23 cellular contexts compared by ENCODE assay signal in genomic region chr6:112557961-112558360, GRCh38.
A peak's percentile ranks its signal among the peaks of the same experiment; 100 is the strongest.
DNase-seq lines count a peak whose midpoint lies in the region; ATAC-seq, FAIRE-seq and TF ChIP-seq lines count a peak whose summit lies in the region.
"Had no signal": no experiment of that assay in that cellular context is flagged by ENCODE, and none has a peak within 500 bp of the region (broad histone marks: within the 10 kb centered on the region; RNA-seq: fewer than 3 reads in every experiment).

No MANE protein-coding gene starts in this region.

- peaks cover 1% of the 10 kb centered on the region; the same call in 1 of the 2 replicates for H3K4me1 ChIP-seq in IMR-90 (ENCODE audit: control insufficient read depth, insufficient read depth, low read length)
- no peaks in the 10 kb centered on the region for H3K4me1 ChIP-seq in H1 (replicated peaks in 1 of 4; ENCODE audit: control insufficient read depth in 3 of 4, insufficient read depth in 4 of 4, low read length in 3 of 4)
- H3K4me1 ChIP-seq in trophoblast cell (ENCODE audit: control insufficient read depth in 1 of 2, insufficient read depth in 2 of 2, low read length in 2 of 2) = no peaks in the 10 kb centered on the region
- H3K4me1 ChIP-seq: A549; BLaER1 treated with 17β-estradiol and CSF1 and Interleukin-3, amounts not matched to agents 10 nM and 100 nM had no signal

- H2BK120ac ChIP-seq in IMR-90 (ENCODE audit: low read depth, low read length) = no peak overlapping the region
- no peak overlapping the region for H2BK120ac ChIP-seq in H1 (replicated peaks; ENCODE audit: low read depth, low read length)
- H2BK120ac ChIP-seq in trophoblast cell (ENCODE audit: insufficient read depth, low read length, poor library complexity) = no peak overlapping the region

- H2BK12ac ChIP-seq in H1 (ENCODE audit: low read depth, low read length) (no peak overlapping the region), trophoblast cell (ENCODE audit: low read length) (no peak overlapping the region)

- H3K9ac ChIP-seq in IMR-90 (ENCODE audit: low read depth, low read length) = no peak overlapping the region
- H3K9ac ChIP-seq in H1 (replicated peaks in 1 of 4; ENCODE audit: extremely low read depth in 1 of 4, low read depth in 3 of 4, low read length in 3 of 4) = no peak overlapping the region
- no peak overlapping the region for H3K9ac ChIP-seq in trophoblast cell (ENCODE audit: low read length)
- H3K9ac ChIP-seq: BLaER1 treated with 17β-estradiol and CSF1 and Interleukin-3, amounts not matched to agents 10 nM and 100 nM had no signal

- no peak for FAIRE-seq in H1 (lab: Jason Lieb, UNC)
- FAIRE-seq: A549, D721Med, GM12878, GM12892, GM18507 had no signal

- no peaks in the 10 kb centered on the region for H3K79me1 ChIP-seq in IMR-90 (ENCODE audit: low read depth in 1 of 2, low read length in 2 of 2)
- H3K79me1 ChIP-seq in H1 (ENCODE audit: low read depth, low read length) = no peaks in the 10 kb centered on the region
- H3K79me1 ChIP-seq in trophoblast cell (ENCODE audit: low read length) = no peaks in the 10 kb centered on the region

- no peak overlapping the region for H3K4me2 ChIP-seq in IMR-90 (ENCODE audit: low read depth, low read length)
- no peak overlapping the region for H3K4me2 ChIP-seq in H1 (ENCODE audit: insufficient read depth in 1 of 2, low read depth in 2 of 2, low read length in 2 of 2)
- no peak overlapping the region for H3K4me2 ChIP-seq in trophoblast cell (ENCODE audit: low read length)
- H3K4me2 ChIP-seq: A549; BLaER1 treated with 17β-estradiol and CSF1 and Interleukin-3, amounts not matched to agents 10 nM and 100 nM had no signal

- POLR2A ChIA-PET in IMR-90 (lab: Charles Lee; ENCODE audit: unreplicated experiment) = no interaction called here
- POLR2A ChIA-PET in H1 (lab: Charles Lee; ENCODE audit: partially characterized antibody) = no interaction called here

- H3K27me3 ChIP-seq in IMR-90 (ENCODE audit: control insufficient read depth, insufficient read depth, low read length) = no peaks in the 10 kb centered on the region
- no peaks in the 10 kb centered on the region for H3K27me3 ChIP-seq in H1 (replicated peaks in 1 of 4; ENCODE audit: control insufficient read depth in 3 of 4, extremely low read depth in 1 of 4, insufficient read depth in 3 of 4, low read length in 3 of 4)
- H3K27me3 ChIP-seq in trophoblast cell (ENCODE audit: insufficient read depth, low read length) = no peaks in the 10 kb centered on the region
- H3K27me3 ChIP-seq: BLaER1 treated with 17β-estradiol and CSF1 and Interleukin-3, amounts not matched to agents 10 nM and 100 nM had no signal

- H3K23ac ChIP-seq in IMR-90 (ENCODE audit: low read depth, low read length) (no peak overlapping the region), H1 (ENCODE audit: insufficient read length) (no peak overlapping the region), trophoblast cell (ENCODE audit: low read length) (no peak overlapping the region)

- H2BK5ac ChIP-seq in IMR-90 (ENCODE audit: low read depth, low read length, poor library complexity, severe bottlenecking) (no peak overlapping the region), H1 (ENCODE audit: low read depth, low read length) (no peak overlapping the region), trophoblast cell (ENCODE audit: low read depth, low read length, poor library complexity) (no peak overlapping the region)

- no peak overlapping the region for H2AK9ac ChIP-seq in IMR-90 (replicated peaks; ENCODE audit: low read depth, low read length, poor library complexity)

- no peak overlapping the region for H3K27ac ChIP-seq in IMR-90 (ENCODE audit: insufficient read depth, low read length)
- no peak overlapping the region for H3K27ac ChIP-seq in H1 (ENCODE audit: low read depth, low read length)
- no peak overlapping the region for H3K27ac ChIP-seq in trophoblast cell (ENCODE audit: low read depth, low read length)
- H3K27ac ChIP-seq: 22Rv1; A549; BLaER1 treated with 17β-estradiol and CSF1 and Interleukin-3, amounts not matched to agents 10 nM and 100 nM; C4-2B had no signal

- no peak for DNase-seq in IMR-90
- no peak for DNase-seq in H1 (ENCODE audit: low read depth in 1 of 2, low spot score in 2 of 2)
- DNase-seq in trophoblast cell = peak; percentile 68 to 95
- DNase-seq in NCI-H526 treated with DMSO at 0.1 percent for 48 hours (lab: John Stamatoyannopoulos, UW) = no peak
- DNase-seq in NCI-H1930 (lab: John Stamatoyannopoulos, UW) = no peak
- DNase-seq: AML-193; Caco-2; Calu3; CD4-positive, alpha-beta T cell; CD8-positive, alpha-beta T cell; DMS53; DMS79; DND-41; EL; GDM1 had no signal

- no peaks in the 10 kb centered on the region for H4K20me1 ChIP-seq in IMR-90 (ENCODE audit: insufficient read depth, low read length)
- H4K20me1 ChIP-seq in H1 (replicated peaks in 1 of 2; ENCODE audit: control insufficient read depth in 1 of 2, insufficient read depth in 2 of 2, low read length in 2 of 2) = no peaks in the 10 kb centered on the region
- H4K20me1 ChIP-seq: BLaER1 treated with 17β-estradiol and CSF1 and Interleukin-3, amounts not matched to agents 10 nM and 100 nM had no signal

- H3K4ac ChIP-seq in IMR-90 (ENCODE audit: low read depth, low read length) (no peak overlapping the region), H1 (replicated peaks; ENCODE audit: insufficient read length, low read depth, low read length) (no peak overlapping the region), trophoblast cell (ENCODE audit: low read depth, low read length) (no peak overlapping the region)

- CTCF ChIA-PET in IMR-90 (lab: Yijun Ruan, JAX) = no interaction called here
- CTCF ChIA-PET in H1 (lab: Charles Lee; ENCODE audit: partially characterized antibody) = interaction anchor here (1.0 to 1.3 kb wide), 2 partner anchors 20 to 21 kb away, joined by 4 read pairs; no protein-coding TSS in a partner anchor

- no peak overlapping the region for H3K18ac ChIP-seq in IMR-90 (ENCODE audit: low read depth, low read length)
- H3K18ac ChIP-seq in H1 (ENCODE audit: extremely low read depth, low read length) = no peak overlapping the region
- no peak overlapping the region for H3K18ac ChIP-seq in trophoblast cell (ENCODE audit: low read length)

- in situ Hi-C loops in IMR-90 (cut with MboI; ENCODE audit: low sequenced_read_pairs) = no loop called here

- H2AFZ ChIP-seq in IMR-90 (replicated peaks; ENCODE audit: low read length, poor library complexity) (peak overlapping the region; percentile 8), H1 (ENCODE audit: low read length) (peak overlapping the region; percentile 78; the same call in 1 of the 2 replicates), trophoblast cell (ENCODE audit: insufficient read depth, low read length, poor library complexity) (no peak overlapping the region)

- H4K91ac ChIP-seq in IMR-90 (ENCODE audit: insufficient read depth, low read depth, low read length) = no peak overlapping the region
- H4K91ac ChIP-seq in H1 (replicated peaks; ENCODE audit: insufficient read length, low read length) = no peak overlapping the region
- H4K91ac ChIP-seq in trophoblast cell (ENCODE audit: low read depth, low read length) = no peak overlapping the region

- intact Hi-C loops in IMR-90 (cut with micrococcal nuclease) = no loop called here

- no peak overlapping the region for H2BK15ac ChIP-seq in IMR-90 (ENCODE audit: low read depth, low read length)
- no peak overlapping the region for H2BK15ac ChIP-seq in H1 (ENCODE audit: low read length)

- H4K12ac ChIP-seq in trophoblast cell (ENCODE audit: low read depth, low read length) = no peak overlapping the region

- no peak for TF ChIP-seq EP300 in H1 (IDR thresholded peaks at IDR 0.05; ENCODE audit: borderline replicate concordance in 1 of 2, low read depth in 2 of 2, low read length in 2 of 2)

- H3K9me3 ChIP-seq in IMR-90 (ENCODE audit: control insufficient read depth, insufficient read depth, low read length) (0 out of 2 replicates have a peak, but pooled peaks cover 2% of the 10 kb centered on the region), H1 (ENCODE audit: insufficient read depth in 2 of 2, low read depth in 1 of 2, low read length in 1 of 2) (no peaks in the 10 kb centered on the region), trophoblast cell (ENCODE audit: insufficient read depth, low read depth, low read length) (no peaks in the 10 kb centered on the region)
- H3K9me3 ChIP-seq: A549; BLaER1 treated with 17β-estradiol and CSF1 and Interleukin-3, amounts not matched to agents 10 nM and 100 nM; Caco-2 had no signal

- H3K79me2 ChIP-seq in H1 (ENCODE audit: control insufficient read depth in 1 of 2, insufficient read depth in 2 of 2, low read length in 2 of 2) (no peaks in the 10 kb centered on the region), trophoblast cell (ENCODE audit: control insufficient read depth, insufficient read depth, low read length, poor library complexity) (no peaks in the 10 kb centered on the region)

- no peak for ATAC-seq in IMR-90 (ENCODE audit: low read depth)
- ATAC-seq: A549; CD8-positive, alpha-beta T cell; GM12878 had no signal

- H3K4me3 ChIP-seq in IMR-90 (ENCODE audit: insufficient read depth, low read depth, low read length) (no peak overlapping the region), H1 (ENCODE audit: extremely low read depth in 1 of 4, insufficient read depth in 2 of 4, low read depth in 3 of 4, low read length in 4 of 4) (no peak overlapping the region), trophoblast cell (ENCODE audit: low read depth, low read length) (no peak overlapping the region)
- H3K4me3 ChIP-seq: A549; BLaER1 treated with 17β-estradiol and CSF1 and Interleukin-3, amounts not matched to agents 10 nM and 100 nM; GM12878 had no signal

- H4K8ac ChIP-seq in IMR-90 (ENCODE audit: low read depth in 2 of 2, low read length in 2 of 2) = no peak overlapping the region
- no peak overlapping the region for H4K8ac ChIP-seq in H1 (ENCODE audit: extremely low read depth, insufficient read depth, low read length)
- no peak overlapping the region for H4K8ac ChIP-seq in trophoblast cell (ENCODE audit: low read depth, low read length)

- H3K56ac ChIP-seq in IMR-90 (ENCODE audit: extremely low read depth, insufficient read depth, low read length) (no peak overlapping the region), H1 (replicated peaks; ENCODE audit: insufficient read length, low read depth, low read length) (no peak overlapping the region)

- H3K36me3 ChIP-seq in IMR-90 (ENCODE audit: control insufficient read depth, insufficient read depth, low read length) = no peaks in the 10 kb centered on the region
- H3K36me3 ChIP-seq in H1 (ENCODE audit: control insufficient read depth in 2 of 4, insufficient read depth in 4 of 4, low read length in 3 of 4) = no peaks in the 10 kb centered on the region
- H3K36me3 ChIP-seq in trophoblast cell (ENCODE audit: control insufficient read depth in 1 of 2, insufficient read depth in 2 of 2, low read length in 2 of 2) = no peaks in the 10 kb centered on the region
- H3K36me3 ChIP-seq: BLaER1 treated with 17β-estradiol and CSF1 and Interleukin-3, amounts not matched to agents 10 nM and 100 nM had no signal

- dilution Hi-C loops in IMR-90 (cut with HindIII; ENCODE audit: low sequenced_read_pairs, unreplicated experiment) = no loop called here

- TF ChIP-seq RAD21 in IMR-90 (IDR thresholded peaks at IDR 0.05; ENCODE audit: low read length) (no peak), H1 (IDR thresholded peaks at IDR 0.05 in 1 of 2, conservative IDR thresholded peaks at IDR 0.05 in 1 of 2; ENCODE audit: low read depth in 2 of 2, low read length in 2 of 2) (no peak)

- BruUV-seq in IMR-90 (replicated peaks; lab: Mats Ljungman, UMichigan) = no TSS peak

- H3K14ac ChIP-seq in IMR-90 (replicated peaks; ENCODE audit: low read depth, low read length) = no peak overlapping the region
- no peak overlapping the region for H3K14ac ChIP-seq in H1 (ENCODE audit: insufficient read length)
- H3K14ac ChIP-seq in trophoblast cell (ENCODE audit: low read length) = no peak overlapping the region

- TF ChIP-seq CTCF in IMR-90 (conservative IDR thresholded peaks at IDR 0.05; ENCODE audit: low read depth, low read length) (no peak), H1 (IDR thresholded peaks at IDR 0.05; ENCODE audit: control extremely low read depth in 1 of 3, insufficient read depth in 1 of 3, low read depth in 1 of 3, low read length in 3 of 3) (no peak)

- no peak overlapping the region for H2AK5ac ChIP-seq in IMR-90 (ENCODE audit: low read depth, low read length)
- no peak overlapping the region for H2AK5ac ChIP-seq in H1 (ENCODE audit: low read depth, low read length)
- H2AK5ac ChIP-seq in trophoblast cell (ENCODE audit: low read length) = no peak overlapping the region

- H3K23me2 ChIP-seq in H1 (ENCODE audit: low read depth, low read length) = no peaks in the 10 kb centered on the region

- no peak overlapping the region for H2BK20ac ChIP-seq in IMR-90 (ENCODE audit: low read depth, low read length)
- no peak overlapping the region for H2BK20ac ChIP-seq in H1 (ENCODE audit: low read length)

- TF ChIP-seq POLR2A in IMR-90 (IDR thresholded peaks at IDR 0.05; ENCODE audit: low read depth, low read length) (no peak), H1 (IDR thresholded peaks at IDR 0.05; ENCODE audit: control extremely low read depth in 1 of 2, low read depth in 2 of 2, low read length in 2 of 2) (no peak)

- H3K9me1 ChIP-seq in IMR-90 (ENCODE audit: insufficient read depth, low read length) = no peaks in the 10 kb centered on the region

- H4K5ac ChIP-seq in IMR-90 (ENCODE audit: low read depth, low read length) = no peak overlapping the region
- no peak overlapping the region for H4K5ac ChIP-seq in H1 (ENCODE audit: insufficient read length, low read depth, low read length)

Comparison
In these comparisons a context has a peak if more than half of its experiments do, and no peak if none do; other contexts are left out.
1. DNase-seq: peak in trophoblast cell (2 of 2); none in IMR-90 (single experiment), H1 (0 of 2), NCI-H526 treated with DMSO at 0.1 percent for 48 hours (single experiment) and NCI-H1930 (0 of 2).